8 cellular contexts compared by ENCODE assay signal in the genomic region with DNA sequence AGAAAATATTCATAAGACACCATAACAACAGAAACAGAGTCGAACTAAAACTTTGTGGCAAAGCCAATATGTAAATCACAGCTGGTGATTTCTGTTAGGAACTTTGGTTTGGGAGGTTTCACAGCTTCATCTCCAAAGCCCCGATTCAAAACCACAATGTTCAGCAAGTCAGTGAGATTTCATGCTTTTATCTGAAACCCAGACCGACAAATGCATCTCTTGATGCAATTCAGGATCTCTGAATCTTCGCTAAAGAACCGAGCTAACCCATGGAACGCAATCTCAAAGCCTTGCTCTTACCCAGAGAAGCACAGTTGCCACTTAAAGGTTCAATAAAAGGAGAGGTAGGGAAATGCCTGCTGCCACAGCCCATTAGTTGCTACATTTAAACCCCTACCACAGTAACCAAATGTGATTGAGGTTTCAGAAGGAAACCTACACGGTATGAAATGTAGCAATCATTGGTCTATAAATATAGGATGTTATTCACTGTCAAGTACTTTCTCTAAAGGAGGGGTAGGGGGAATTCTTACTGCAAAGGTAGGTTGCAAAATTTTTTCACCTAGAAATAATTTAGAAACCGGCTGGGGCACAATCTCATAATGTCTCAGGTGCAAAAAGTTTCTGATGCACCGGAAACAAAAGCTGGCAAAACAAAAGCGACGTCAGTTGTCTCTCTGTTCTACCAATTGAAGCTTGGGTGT.
DNase-seq lines count a peak whose midpoint lies in the region; ATAC-seq lines count a peak whose summit lies in the region.

No MANE protein-coding gene starts in this region.

- peak overlapping the region; percentile 30 to 84 (median 76) for H3K4me3 Mint-ChIP-seq in naive B cell

- H3K27me3 Mint-ChIP-seq in naive B cell: no peaks in the 10 kb centered on the region

- DNase-seq in NAMALWA (ENCODE audit: low spot score) (peak; percentile 7), naive B cell (peak; percentile 64), NCI-H2107 treated with DMSO at 0.1 percent for 48 hours (lab: John Stamatoyannopoulos, UW; ENCODE audit: unreplicated experiment) (no peak), NCI-H1417 treated with DMSO at 0.1 percent for 48 hours (lab: John Stamatoyannopoulos, UW) (no peak), NCI-H2227 treated with DMSO at 0.1 percent for 48 hours (lab: John Stamatoyannopoulos, UW) (no peak), KG1 (lab: John Stamatoyannopoulos, UW) (no peak)

- H3K27ac Mint-ChIP-seq in naive B cell: peak overlapping the region; percentile 52 to 99 (median 92)

- peaks cover 0 to 6% (median under 1%) of the 10 kb centered on the region in 7 donors for H3K9me3 Mint-ChIP-seq in naive B cell

- no peaks in the 10 kb centered on the region for H3K36me3 Mint-ChIP-seq in naive B cell

- peak; percentile 64 for ATAC-seq in GM18520 (IDR thresholded peaks at IDR 0.05; ENCODE audit: unreplicated experiment)
- ATAC-seq in GM21786 (IDR thresholded peaks at IDR 0.05; ENCODE audit: unreplicated experiment): peak; percentile 43
- peak; percentile 72 to 78 for ATAC-seq in naive B cell (ENCODE audit: low read depth in 2 of 2)

- peaks cover 45 to 69% (median 51%) of the 10 kb centered on the region in 3 donors for H3K4me1 Mint-ChIP-seq in naive B cell

Comparison
In these comparisons a context has a peak if more than half of its experiments do, and no peak if none do; other contexts are left out.
1. DNase-seq: peak in NAMALWA (single experiment) and naive B cell (single experiment); none in NCI-H2107 treated with DMSO at 0.1 percent for 48 hours (single experiment), NCI-H1417 treated with DMSO at 0.1 percent for 48 hours (single experiment), NCI-H2227 treated with DMSO at 0.1 percent for 48 hours (single experiment) and KG1 (single experiment).
2. Peak in every context shown above with its lines, with median percentiles within 50 percentile points of each other: ATAC-seq.